27 cellular contexts compared by ENCODE assay signal in the genomic region with DNA sequence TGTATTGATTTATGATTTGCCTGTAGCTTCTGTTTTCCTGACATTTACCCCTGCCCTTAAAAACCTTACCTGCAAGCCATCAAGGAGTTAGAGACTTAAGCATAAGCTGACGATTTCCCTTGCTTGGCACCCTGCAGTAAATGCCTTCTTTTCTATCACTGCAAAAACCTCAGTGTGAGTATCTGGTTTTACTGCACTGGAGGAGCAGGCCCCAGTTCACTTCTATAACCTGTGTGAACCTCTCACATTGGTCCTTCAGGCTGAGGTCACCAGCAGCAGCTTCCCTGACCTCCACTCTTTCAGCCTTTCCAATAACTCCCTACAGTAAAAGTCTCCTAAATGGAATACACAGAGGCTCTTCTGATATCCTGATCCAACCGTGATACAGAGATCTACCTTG. TPM values are rescaled to one million over a fixed set of nuclear protein-coding genes. Genes with fewer than 3 reads are reported as not detected.
"Had no signal": no experiment of that assay in that cellular context is flagged by ENCODE, and none has a peak within 500 bp of the region (broad histone marks: within the 10 kb centered on the region; RNA-seq: fewer than 3 reads in every experiment).

No MANE protein-coding gene starts in this region.

- H3K36me3 Mint-ChIP-seq: memory B cell; naive B cell; natural killer cell treated with Interleukin-12 subunit alpha and Interleukin-12 subunit beta and Interleukin-15 and Interleukin-18, amount 100 ng/mL, for 72 hours had no signal

- H3K4me1 Mint-ChIP-seq: naive B cell had no signal

- DNase-seq: effector memory CD8-positive, alpha-beta T cell; foreskin fibroblast; gastrocnemius medialis; head of caudate nucleus; kidney; naive B cell; nucleus accumbens; ovary; posterior cingulate gyrus; retina; stimulated activated CD4-positive, alpha-beta T cell treated with anti-CD3 and anti-CD28 coated beads, Interleukin-12 subunit alpha, Interleukin-12 subunit beta, amount 100 ng/mL, for 4 hours; stimulated activated CD4-positive, alpha-beta T cell treated with anti-CD3 and anti-CD28 coated beads, Interleukin-1b, Interleukin-23, amount 100 ng/mL, for 48 hours; stimulated activated CD4-positive, alpha-beta T cell treated with anti-CD3 and anti-CD28 coated beads, Interleukin-4, amount 100 ng/mL, for 1 hour; stimulated activated CD8-positive, alpha-beta memory T cell treated with anti-CD3 and anti-CD28 coated beads, Interleukin-4, amount 100 ng/mL, for 48 hours; stimulated activated naive CD4-positive, alpha-beta T cell; stimulated activated naive CD8-positive, alpha-beta T cell treated with anti-CD3 and anti-CD28 coated beads, Interleukin-15, amount 100 ng/mL, for 72 hours; transverse colon had no signal

- H3K36me3 ChIP-seq: gastrocnemius medialis, ovary, suprapubic skin, transverse colon, vagina had no signal

- H3K4me1 ChIP-seq: gastrocnemius medialis, suprapubic skin, vagina had no signal

- H3K27ac ChIP-seq: coronary artery, gastrocnemius medialis, ovary, suprapubic skin, transverse colon, vagina had no signal

- FAIRE-seq: kidney had no signal

- H3K4me3 Mint-ChIP-seq: effector memory CD8-positive, alpha-beta T cell; memory B cell; naive B cell; natural killer cell treated with Interleukin-12 subunit alpha and Interleukin-12 subunit beta and Interleukin-15 and Interleukin-18, amount 100 ng/mL, for 72 hours; stimulated activated naive CD8-positive, alpha-beta T cell treated with anti-CD3 and anti-CD28 coated beads, Interleukin-15, amount 100 ng/mL, for 72 hours had no signal

- H3K9me3 Mint-ChIP-seq: effector memory CD8-positive, alpha-beta T cell; memory B cell; naive B cell; natural killer cell treated with Interleukin-12 subunit alpha and Interleukin-12 subunit beta and Interleukin-15 and Interleukin-18, amount 100 ng/mL, for 72 hours; stimulated activated naive CD8-positive, alpha-beta T cell treated with anti-CD3 and anti-CD28 coated beads, Interleukin-15, amount 100 ng/mL, for 72 hours had no signal

- H3K27me3 ChIP-seq: gastrocnemius medialis, ovary, suprapubic skin, transverse colon, vagina had no signal

- H3K4me2 ChIP-seq: smooth muscle cell had no signal

- ATAC-seq: effector memory CD8-positive, alpha-beta T cell; gastrocnemius medialis; left lobe of liver; natural killer cell treated with Interleukin-12 subunit alpha and Interleukin-12 subunit beta and Interleukin-15 and Interleukin-18, amount 100 ng/mL, for 72 hours; sciatic nerve; stimulated activated naive CD8-positive, alpha-beta T cell treated with anti-CD3 and anti-CD28 coated beads, Interleukin-15, amount 100 ng/mL, for 72 hours had no signal

- H3K4me3 ChIP-seq: coronary artery, gastrocnemius medialis, lung, mucosa of descending colon, ovary, smooth muscle cell, suprapubic skin, transverse colon, vagina had no signal

- H3K9me3 ChIP-seq: gastrocnemius medialis, mucosa of descending colon, ovary, suprapubic skin, transverse colon, vagina had no signal

- H3K27ac Mint-ChIP-seq: effector memory CD8-positive, alpha-beta T cell; memory B cell; natural killer cell treated with Interleukin-12 subunit alpha and Interleukin-12 subunit beta and Interleukin-15 and Interleukin-18, amount 100 ng/mL, for 72 hours; stimulated activated naive CD8-positive, alpha-beta T cell treated with anti-CD3 and anti-CD28 coated beads, Interleukin-15, amount 100 ng/mL, for 72 hours had no signal

RNA-seq across cellular contexts. Expression of gene GPNMB, which starts 34.2 kb away (rescaled TPM):
- total RNA-seq: natural killer cell treated with Interleukin-12 subunit alpha and Interleukin-12 subunit beta and Interleukin-15 and Interleukin-18, amount 100 ng/mL, for 72 hours had no signal
